Comparison of ENCODE assay signal across 1 cellular context in genomic region chr2:113173563-113174368, GRCh38.
TF ChIP-seq lines count a peak whose summit lies in the region.

PSD4 (plus strand) TSS chr2:113173971; CDS start chr2:113182457, 8,486 bp downstream.

TF ChIP-seq in IMR-90, 13 proteins besides CTCF, POLR2A, EP300 and RAD21:
- TF ChIP-seq ELK1 (IDR thresholded peaks at IDR 0.05; ENCODE audit: borderline replicate concordance, low read depth, low read length) (no peak), CEBPB (IDR thresholded peaks at IDR 0.05; ENCODE audit: low read depth, low read length) (no peak)
TF ChIP-seq in IMR-90: peak in this region for 0.
